In genomic region chr1:8422439-8423133, GRCh38 we compare ENCODE assay signal across 8 cellular contexts.
DNase-seq lines count a peak whose midpoint lies in the region; TF ChIP-seq lines count a peak whose summit lies in the region.

No MANE protein-coding gene starts in this region.

- no peaks in the 10 kb centered on the region for H3K27me3 Mint-ChIP-seq in activated T-helper 2 cell treated with anti-CD3 and anti-CD28 coated beads, Interferon-gamma antibody, Interleukin-2, Interleukin-4, amounts not matched to agents 10 μg/mL and 5 μg/mL and 100 μg/mL, durations not matched to agents 14 hours and 24 hours and 36 hours (ENCODE audit: low read depth)
- H3K27me3 Mint-ChIP-seq in T-helper 2 cell treated with Interferon-gamma antibody and Interleukin-4, amounts not matched to agents 5 μg/mL and 100 μg/mL, for 36 hours (ENCODE audit: low read depth): no peaks in the 10 kb centered on the region

- H3K4me1 Mint-ChIP-seq in activated T-helper 2 cell treated with anti-CD3 and anti-CD28 coated beads, Interferon-gamma antibody, Interleukin-2, Interleukin-4, amounts not matched to agents 10 μg/mL and 5 μg/mL and 100 μg/mL, durations not matched to agents 14 hours and 24 hours and 36 hours (ENCODE audit: low read depth): peaks cover 42% of the 10 kb centered on the region
- H3K4me1 Mint-ChIP-seq in T-helper 2 cell treated with Interferon-gamma antibody and Interleukin-4, amounts not matched to agents 5 μg/mL and 100 μg/mL, for 36 hours (ENCODE audit: low read depth): peaks cover 44% of the 10 kb centered on the region

- peaks cover 4% of the 10 kb centered on the region for H3K9me3 Mint-ChIP-seq in activated T-helper 2 cell treated with anti-CD3 and anti-CD28 coated beads, Interferon-gamma antibody, Interleukin-2, Interleukin-4, amounts not matched to agents 10 μg/mL and 5 μg/mL and 100 μg/mL, durations not matched to agents 14 hours and 24 hours and 36 hours
- no peaks in the 10 kb centered on the region for H3K9me3 Mint-ChIP-seq in T-helper 2 cell treated with Interferon-gamma antibody and Interleukin-4, amounts not matched to agents 5 μg/mL and 100 μg/mL, for 36 hours

- H3K4me1 ChIP-seq in SJSA1 (replicated peaks): peaks cover 36% of the 10 kb centered on the region
- H3K4me1 ChIP-seq in neutrophil (ENCODE audit: control insufficient read depth in 1 of 2, insufficient read depth in 1 of 2, low read depth in 1 of 2, low read length in 1 of 2): peaks cover 83 to 89% of the 10 kb centered on the region in 2 experiments

- intact Hi-C loops in activated T-helper 2 cell treated with anti-CD3 and anti-CD28 coated beads, Interferon-gamma antibody, Interleukin-2, Interleukin-4, amounts not matched to agents 10 μg/mL and 5 μg/mL and 100 μg/mL, durations not matched to agents 14 hours and 24 hours and 36 hours (cut with micrococcal nuclease): loop anchor here (5.0 kb wide), 3 partner anchors 35 to 225 kb away; no protein-coding TSS in a partner anchor

- DNase-seq in GM10266 (ENCODE audit: extremely low spot score) (peak; percentile 26), SJSA1 (ENCODE audit: low read depth in 1 of 2, low spot score in 2 of 2) (peak in 1 of 2 experiments; percentile 52), fibroblast of gingiva (ENCODE audit: low read depth) (peak; percentile 36), UCSD-AML1 (lab: John Stamatoyannopoulos, UW; ENCODE audit: unreplicated experiment) (no peak), hepatic stellate cell (ENCODE audit: low spot score) (no peak)
- DNase-seq in activated T-helper 2 cell treated with anti-CD3 and anti-CD28 coated beads, Interferon-gamma antibody, Interleukin-2, Interleukin-4, amounts not matched to agents 10 μg/mL and 5 μg/mL and 100 μg/mL, durations not matched to agents 14 hours and 24 hours and 36 hours (ENCODE audit: low spot score): no peak
- no peak for DNase-seq in T-helper 2 cell treated with Interferon-gamma antibody and Interleukin-4, amounts not matched to agents 5 μg/mL and 100 μg/mL, for 36 hours (ENCODE audit: low spot score)

- H3K27ac ChIP-seq in SJSA1 (peak overlapping the region; percentile 78), neutrophil (peak overlapping the region; percentile 96)

- peaks cover 24% of the 10 kb centered on the region for H3K36me3 Mint-ChIP-seq in activated T-helper 2 cell treated with anti-CD3 and anti-CD28 coated beads, Interferon-gamma antibody, Interleukin-2, Interleukin-4, amounts not matched to agents 10 μg/mL and 5 μg/mL and 100 μg/mL, durations not matched to agents 14 hours and 24 hours and 36 hours (ENCODE audit: low read depth)
- peaks cover 20% of the 10 kb centered on the region for H3K36me3 Mint-ChIP-seq in T-helper 2 cell treated with Interferon-gamma antibody and Interleukin-4, amounts not matched to agents 5 μg/mL and 100 μg/mL, for 36 hours (ENCODE audit: low read depth)

- H3K4me3 ChIP-seq in SJSA1 (peak overlapping the region; percentile 80), neutrophil (ENCODE audit: low read depth in 1 of 2, low read length in 1 of 2) (peak overlapping the region; percentile 86 to 96)

- TF ChIP-seq CTCF in GM10266 (IDR thresholded peaks at IDR 0.05; ENCODE audit: control insufficient read depth, insufficient read depth, low read depth, missing control alignments) (no peak), neutrophil (IDR thresholded peaks at IDR 0.05) (no peak)

- no peak overlapping the region for H3K4me3 Mint-ChIP-seq in activated T-helper 2 cell treated with anti-CD3 and anti-CD28 coated beads, Interferon-gamma antibody, Interleukin-2, Interleukin-4, amounts not matched to agents 10 μg/mL and 5 μg/mL and 100 μg/mL, durations not matched to agents 14 hours and 24 hours and 36 hours (ENCODE audit: low read depth)
- no peak overlapping the region for H3K4me3 Mint-ChIP-seq in T-helper 2 cell treated with Interferon-gamma antibody and Interleukin-4, amounts not matched to agents 5 μg/mL and 100 μg/mL, for 36 hours

- H3K27ac Mint-ChIP-seq in activated T-helper 2 cell treated with anti-CD3 and anti-CD28 coated beads, Interferon-gamma antibody, Interleukin-2, Interleukin-4, amounts not matched to agents 10 μg/mL and 5 μg/mL and 100 μg/mL, durations not matched to agents 14 hours and 24 hours and 36 hours: no peak overlapping the region
- no peak overlapping the region for H3K27ac Mint-ChIP-seq in T-helper 2 cell treated with Interferon-gamma antibody and Interleukin-4, amounts not matched to agents 5 μg/mL and 100 μg/mL, for 36 hours

- H3K36me3 ChIP-seq in SJSA1: peaks cover 40% of the 10 kb centered on the region
- H3K36me3 ChIP-seq in neutrophil: peaks cover 36% of the 10 kb centered on the region

- H3K9me3 ChIP-seq in SJSA1 (replicated peaks) (no peaks in the 10 kb centered on the region), neutrophil (no peaks in the 10 kb centered on the region)

- no peaks in the 10 kb centered on the region for H3K27me3 ChIP-seq in SJSA1 (replicated peaks)
- no peaks in the 10 kb centered on the region for H3K27me3 ChIP-seq in neutrophil

Comparison
In these comparisons a context has a peak if more than half of its experiments do, and no peak if none do; other contexts are left out.
1. DNase-seq: peak in GM10266 (single experiment) and fibroblast of gingiva (single experiment); none in UCSD-AML1 (single experiment), activated T-helper 2 cell treated with anti-CD3 and anti-CD28 coated beads, Interferon-gamma antibody, Interleukin-2, Interleukin-4, amounts not matched to agents 10 μg/mL and 5 μg/mL and 100 μg/mL, durations not matched to agents 14 hours and 24 hours and 36 hours (single experiment), T-helper 2 cell treated with Interferon-gamma antibody and Interleukin-4, amounts not matched to agents 5 μg/mL and 100 μg/mL, for 36 hours (single experiment) and hepatic stellate cell (single experiment).